Comparison of ENCODE assay signal across 14 cellular contexts in the genomic region with DNA sequence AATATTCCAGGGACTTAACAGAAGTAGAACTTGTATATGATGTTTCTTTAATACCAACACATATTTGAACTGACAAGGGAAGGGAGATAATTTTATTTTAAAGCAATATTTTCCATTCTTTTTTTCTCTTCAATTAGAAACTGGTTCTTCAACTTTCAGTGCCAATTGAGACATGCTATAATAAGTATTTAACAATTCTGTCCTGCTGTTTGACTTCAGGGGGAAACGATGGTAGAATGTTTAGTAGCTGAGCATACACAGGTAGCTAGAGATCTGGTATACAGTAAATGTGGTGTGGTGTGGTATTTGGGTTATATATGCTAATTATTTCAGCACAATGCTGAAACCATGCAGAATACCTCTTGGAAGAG.
DNase-seq lines count a peak whose midpoint lies in the region; ATAC-seq, FAIRE-seq and TF ChIP-seq lines count a peak whose summit lies in the region.
"Had no signal": no experiment of that assay in that cellular context is flagged by ENCODE, and none has a peak within 500 bp of the region (broad histone marks: within the 10 kb centered on the region; RNA-seq: fewer than 3 reads in every experiment).

No MANE protein-coding gene starts in this region.

- FAIRE-seq in bronchial epithelial cell (lab: Jason Lieb, UNC): no peak
- FAIRE-seq: astrocyte had no signal

- TF ChIP-seq CTCF in bronchial epithelial cell (IDR thresholded peaks at IDR 0.05; ENCODE audit: insufficient read depth, low read length, severe bottlenecking): no peak

- peaks cover 31% of the 10 kb centered on the region for H3K4me1 ChIP-seq in neuron (ENCODE audit: insufficient read depth, low read length)

- ATAC-seq in HG03095 (IDR thresholded peaks at IDR 0.05; ENCODE audit: unreplicated experiment): no peak
- ATAC-seq in GM18520 (IDR thresholded peaks at IDR 0.05; ENCODE audit: unreplicated experiment): no peak
- ATAC-seq: activated CD4-positive, alpha-beta T cell treated with anti-CD3 and anti-CD28 coated beads for 36 hours; activated T-cell treated with anti-CD3 and anti-CD28 coated beads, Interleukin-2, amount 50 U/mL, for 72 hours; stimulated activated memory B cell treated with anti-CD40 and anti-IgM and Interleukin-4, amounts not matched to agents 10 μg/mL and 1 μg/mL and 100 μg/mL, for 72 hours had no signal

- H3K36me3 ChIP-seq in bronchial epithelial cell (ENCODE audit: control insufficient read depth, insufficient read depth, low read length) (no peaks in the 10 kb centered on the region), neuron (ENCODE audit: insufficient read depth, low read length) (peaks cover 7% of the 10 kb centered on the region)

- H3K9me3 ChIP-seq in neuron (ENCODE audit: low read length): no peaks in the 10 kb centered on the region

- DNase-seq in DMS53 treated with DMSO at 0.1 percent for 48 hours (lab: John Stamatoyannopoulos, UW; ENCODE audit: unreplicated experiment): peak; percentile 18
- DNase-seq in NCI-H146 (lab: John Stamatoyannopoulos, UW): peak; percentile 56
- DNase-seq in bronchial epithelial cell (ENCODE audit: low read depth): peak; percentile 58
- DNase-seq in NCI-H446 treated with DMSO at 0.1 percent for 48 hours (lab: John Stamatoyannopoulos, UW): no peak
- no peak for DNase-seq in occipital lobe (lab: John Stamatoyannopoulos, UW)
- DNase-seq: activated CD4-positive, alpha-beta T cell treated with anti-CD3 and anti-CD28 coated beads for 36 hours; activated T-cell treated with anti-CD3 and anti-CD28 coated beads, Interleukin-2, amount 50 U/mL, for 72 hours; posterior cingulate gyrus; stimulated activated CD4-positive, alpha-beta T cell treated with anti-CD3 and anti-CD28 coated beads, Interleukin-2, amount 100 ng/mL, for 24 hours had no signal

- H3K4me3 ChIP-seq in bronchial epithelial cell (ENCODE audit: low read depth, low read length) (no peak overlapping the region), neuron (ENCODE audit: low read length) (peak overlapping the region; percentile 3)

- no peak overlapping the region for H2AFZ ChIP-seq in neuron (ENCODE audit: low read depth, low read length)

- H3K27me3 ChIP-seq in bronchial epithelial cell (ENCODE audit: control insufficient read depth, insufficient read depth, low read length) (no peaks in the 10 kb centered on the region), neuron (ENCODE audit: insufficient read depth, low read length) (no peaks in the 10 kb centered on the region)

Comparison
In these comparisons a context has a peak if more than half of its experiments do, and no peak if none do; other contexts are left out.
1. DNase-seq: peak in DMS53 treated with DMSO at 0.1 percent for 48 hours (single experiment), NCI-H146 (single experiment) and bronchial epithelial cell (single experiment); none in NCI-H446 treated with DMSO at 0.1 percent for 48 hours (single experiment) and occipital lobe (single experiment).